27 cellular contexts compared by ENCODE assay signal in the genomic region with DNA sequence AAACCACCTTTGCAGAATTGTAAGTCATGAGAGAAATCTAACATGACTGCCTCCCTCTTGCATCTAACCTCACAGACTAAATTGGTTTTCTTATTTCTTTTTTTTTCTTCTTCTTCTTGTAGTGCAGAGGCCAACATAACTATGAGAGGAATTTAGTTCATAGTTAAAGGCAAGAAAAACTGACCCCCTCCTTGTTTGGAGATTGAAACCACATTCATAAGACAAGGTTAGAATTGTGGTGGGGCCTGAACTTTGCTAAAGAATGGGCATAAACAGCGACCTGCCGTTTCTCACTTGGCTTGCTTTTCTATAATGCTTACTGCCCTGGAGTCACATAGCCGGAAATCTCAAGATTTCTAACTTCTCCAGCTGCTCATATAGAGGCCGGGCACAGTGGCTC. TPM values are rescaled to one million over a fixed set of nuclear protein-coding genes. Genes with fewer than 3 reads are reported as not detected.
A peak's percentile ranks its signal among the peaks of the same experiment; 100 is the strongest.
DNase-seq lines count a peak whose midpoint lies in the region; ATAC-seq and TF ChIP-seq lines count a peak whose summit lies in the region.
"Had no signal": no experiment of that assay in that cellular context is flagged by ENCODE, and none has a peak within 500 bp of the region (broad histone marks: within the 10 kb centered on the region; RNA-seq: fewer than 3 reads in every experiment).

No MANE protein-coding gene starts in this region.

- no peak for ATAC-seq in CD8-positive, alpha-beta T cell
- ATAC-seq: K562; stimulated activated naive CD8-positive, alpha-beta T cell treated with anti-CD3 and anti-CD28 coated beads, Interleukin-15, Interleukin-2, amounts not matched to agents 100 U/mL and 50 U/mL, for 24 hours had no signal

- intact Hi-C loops in ovary (cut with DNase I) = loop anchor here in 1 of 4 donors (5.0 kb wide), 1 partner anchor 38 kb away; a partner anchor contains a TSS
- intact Hi-C loops in CD8-positive, alpha-beta T cell (cut with DNase I, micrococcal nuclease) = loop anchor here (5.0 kb wide), 4 partner anchors 388 to 1028 kb away; a partner anchor contains a TSS

- no peak overlapping the region for H3K4me3 Mint-ChIP-seq in CD8-positive, alpha-beta T cell
- H3K4me3 Mint-ChIP-seq: H9 had no signal

- no peak overlapping the region for H2AFZ ChIP-seq in OCI-LY1 (ENCODE audit: low read length)

- CTCF ChIA-PET in CD8-positive, alpha-beta T cell (lab: Charles Lee) = interaction anchor here (0.7 to 1.3 kb wide), 2 partner anchors 35 to 50 kb away, joined by 3 read pairs; no protein-coding TSS in a partner anchor

- no peaks in the 10 kb centered on the region for H3K79me2 ChIP-seq in OCI-LY1 (ENCODE audit: insufficient read depth, low read length)

- no peaks in the 10 kb centered on the region for H3K27me3 Mint-ChIP-seq in CD8-positive, alpha-beta T cell (ENCODE audit: low read depth)
- H3K27me3 Mint-ChIP-seq: activated B cell treated with CpG ODN at 0.5 μM for 24 hours had no signal

- POLR2A ChIA-PET in CD8-positive, alpha-beta T cell (lab: Charles Lee) = interaction anchor here (0.6 to 0.7 kb wide), 2 partner anchors 19 to 126 kb away, joined by 3 read pairs; a partner anchor contains a TSS

- peak; percentile 60 for DNase-seq in AG09309 (ENCODE audit: low read depth)
- peak; percentile 66 for DNase-seq in fibroblast of gingiva (ENCODE audit: low read depth)
- no peak for DNase-seq in ovary
- no peak for DNase-seq in CD8-positive, alpha-beta T cell
- DNase-seq in stimulated activated CD4-positive, alpha-beta T cell treated with anti-CD3 and anti-CD28 coated beads, Interleukin-1b, Interleukin-23, amount 100 ng/mL, for 48 hours = no peak
- DNase-seq in NCI-H446 treated with DMSO at 0.1 percent for 48 hours (lab: John Stamatoyannopoulos, UW) = no peak
- no peak for DNase-seq in occipital lobe (lab: John Stamatoyannopoulos, UW)
- DNase-seq: activated B cell treated with CpG ODN at 0.5 μM for 24 hours; activated CD4-positive, alpha-beta T cell treated with anti-CD3 and anti-CD28 coated beads, Interleukin-2, amount 50 U/mL, for 48 hours; activated gamma-delta T cell; adrenal gland; central memory CD4-positive, alpha-beta T cell; DMS 273 treated with DMSO at 0.1 percent for 48 hours; H9; hippocampal formation; NCI-H1436 treated with DMSO at 0.1 percent for 48 hours; NCI-H526 treated with DMSO at 0.1 percent for 48 hours; stimulated activated CD4-positive, alpha-beta T cell treated with anti-CD3 and anti-CD28 coated beads, Interleukin-4, amount 100 ng/mL, for 4 hours; stimulated activated naive CD8-positive, alpha-beta T cell treated with anti-CD3 and anti-CD28 coated beads, Interleukin-15, Interleukin-2, amounts not matched to agents 100 U/mL and 50 U/mL, for 24 hours; T1000; upper lobe of left lung had no signal

- peaks cover 13% of the 10 kb centered on the region for H3K36me3 Mint-ChIP-seq in CD8-positive, alpha-beta T cell

- H3F3A ChIP-seq in OCI-LY1 (ENCODE audit: insufficient read depth, low read length) = peaks cover 17% of the 10 kb centered on the region

- TF ChIP-seq CTCF in AG09309 (IDR thresholded peaks at IDR 0.05; ENCODE audit: control insufficient read depth, insufficient read depth, low read depth, low read length, missing control alignments) (no peak), OCI-LY1 (IDR thresholded peaks at IDR 0.05; ENCODE audit: low read length) (no peak), ovary (IDR thresholded peaks at IDR 0.05) (no peak)
- no peak for TF ChIP-seq CTCF in CD8-positive, alpha-beta T cell (IDR thresholded peaks at IDR 0.05)

- H3K4me1 Mint-ChIP-seq in CD8-positive, alpha-beta T cell (ENCODE audit: low read depth) = peaks cover 22% of the 10 kb centered on the region

- H4K20me1 ChIP-seq in OCI-LY1 (ENCODE audit: insufficient read depth, low read length) = no peaks in the 10 kb centered on the region

- no peak for TF ChIP-seq EP300 in ovary (IDR thresholded peaks at IDR 0.05)

- 8 to 19% (median 9%) methylated on average over 4 of the region's 4 CpGs for WGBS in ovary, 3 donors

- H3K27me3 ChIP-seq in OCI-LY1 (ENCODE audit: insufficient read depth, low read length) (no peaks in the 10 kb centered on the region), ovary (no peaks in the 10 kb centered on the region)
- H3K27me3 ChIP-seq in CD8-positive, alpha-beta T cell (ENCODE audit: insufficient read depth, low read length) = no peaks in the 10 kb centered on the region
- H3K27me3 ChIP-seq: adrenal gland; BLaER1 treated with 17β-estradiol and CSF1 and Interleukin-3, amounts not matched to agents 10 nM and 100 nM; neutrophil; spleen; upper lobe of left lung had no signal

- H3K36me3 ChIP-seq in OCI-LY1 (ENCODE audit: insufficient read depth, low read length) (peaks cover 20% of the 10 kb centered on the region), ovary (no peaks in the 10 kb centered on the region)
- peaks cover 9% of the 10 kb centered on the region for H3K36me3 ChIP-seq in CD8-positive, alpha-beta T cell (ENCODE audit: insufficient read depth, low read length)

- H3K9me3 Mint-ChIP-seq in CD8-positive, alpha-beta T cell = no peaks in the 10 kb centered on the region
- H3K9me3 Mint-ChIP-seq: activated B cell treated with CpG ODN at 0.5 μM for 24 hours, H9 had no signal

- H3K27ac Mint-ChIP-seq in CD8-positive, alpha-beta T cell = no peak overlapping the region
- H3K27ac Mint-ChIP-seq: H9 had no signal

- no peak overlapping the region for H3K4me3 ChIP-seq in AG09309 (ENCODE audit: control insufficient read depth, low read depth, low read length)
- H3K4me3 ChIP-seq in OCI-LY1 (ENCODE audit: low read depth, low read length, poor library complexity, severe bottlenecking) = no peak overlapping the region
- H3K4me3 ChIP-seq in ovary = no peak overlapping the region
- no peak overlapping the region for H3K4me3 ChIP-seq in CD8-positive, alpha-beta T cell (ENCODE audit: low read depth, low read length)
- H3K4me3 ChIP-seq: adrenal gland; BLaER1 treated with 17β-estradiol and CSF1 and Interleukin-3, amounts not matched to agents 10 nM and 100 nM; K562; spleen; upper lobe of left lung had no signal

- H3K4me1 ChIP-seq in OCI-LY1 (ENCODE audit: insufficient read depth, low read length, severe bottlenecking) = peaks cover 65% of the 10 kb centered on the region
- H3K4me1 ChIP-seq in ovary (ENCODE audit: insufficient read depth) = peaks cover 23% of the 10 kb centered on the region
- peaks cover 17% of the 10 kb centered on the region for H3K4me1 ChIP-seq in CD8-positive, alpha-beta T cell (ENCODE audit: insufficient read depth, low read length)

- H3K27ac ChIP-seq in OCI-LY1 (ENCODE audit: low read depth, low read length, poor library complexity, severe bottlenecking) = peak overlapping the region; percentile 84
- H3K27ac ChIP-seq in ovary = peak overlapping the region; percentile 14 to 74
- H3K27ac ChIP-seq in CD8-positive, alpha-beta T cell (ENCODE audit: low read depth, low read length) = no peak overlapping the region
- H3K27ac ChIP-seq: BLaER1 treated with 17β-estradiol and CSF1 and Interleukin-3, amounts not matched to agents 10 nM and 100 nM; epithelial cell of prostate; neutrophil had no signal

- H3K4me2 ChIP-seq in OCI-LY1 (ENCODE audit: low read length) = no peak overlapping the region

- TF ChIP-seq POLR2A in ovary (IDR thresholded peaks at IDR 0.05) = no peak

- H3K9me3 ChIP-seq in OCI-LY1 (ENCODE audit: low read length) = no peaks in the 10 kb centered on the region
- no peaks in the 10 kb centered on the region for H3K9me3 ChIP-seq in ovary
- H3K9me3 ChIP-seq in CD8-positive, alpha-beta T cell (ENCODE audit: low read length) = no peaks in the 10 kb centered on the region
- H3K9me3 ChIP-seq: adrenal gland; BLaER1 treated with 17β-estradiol and CSF1 and Interleukin-3, amounts not matched to agents 10 nM and 100 nM; neutrophil; spleen; upper lobe of left lung had no signal

- H3K9ac ChIP-seq in OCI-LY1 (ENCODE audit: low read length) = no peak overlapping the region; the same call in 1 of the 2 replicates

- no peaks in the 10 kb centered on the region for H3K9me2 ChIP-seq in OCI-LY1 (ENCODE audit: low read depth, low read length)

RNA-seq across cellular contexts. Expression of a gene that starts 2.4 kb away (rescaled TPM):
- total RNA-seq in ovary (10 to 100 TPM; 20.9 to 37.3 (median 30.2) TPM), occipital lobe (6.7 TPM)
- 10 to 100 TPM in 1 of 2 donors, 1 to 10 TPM in 1; 5.1 to 24.7 TPM for polyA plus RNA-seq in ovary
- 10 to 100 TPM; 35.7 to 42.0 TPM for total RNA-seq in CD8-positive, alpha-beta T cell

RNA-seq across cellular contexts. Expression of a gene that starts 19.3 kb away (rescaled TPM):
- total RNA-seq in ovary (1 to 10 TPM in 4 of 7 donors, under 1 TPM in 1, not detected in 2; 0.72 to 3.2 (median 1.9) TPM), occipital lobe (5.9 TPM)
- 1 to 10 TPM in 1 of 2 donors, under 1 TPM in 1; 0.40 to 1.7 TPM for polyA plus RNA-seq in ovary
- total RNA-seq in CD8-positive, alpha-beta T cell = 1 to 10 TPM; 1.1 to 1.5 TPM
- total RNA-seq: K562 had no signal
- polyA plus RNA-seq: K562 had no signal

RNA-seq across cellular contexts. Expression of a gene that starts 19.4 kb away (rescaled TPM):
- total RNA-seq in ovary (100 to 1,000 TPM; 137 to 563 (median 327) TPM), occipital lobe (3.4 TPM)
- 100 to 1,000 TPM; 240 to 283 TPM for polyA plus RNA-seq in ovary
- 10 to 100 TPM; 15.9 to 22.6 TPM for total RNA-seq in CD8-positive, alpha-beta T cell

RNA-seq across cellular contexts. Expression of a gene that starts 38.7 kb away (rescaled TPM):
- total RNA-seq in ovary (100 to 1,000 TPM in 2 of 7 donors, 10 to 100 TPM in 5; 42.4 to 118 (median 76.9) TPM), occipital lobe (49.9 TPM)
- 10 to 100 TPM; 35.3 to 63.5 TPM for polyA plus RNA-seq in ovary
- 10 to 100 TPM; 44.0 to 48.9 TPM for total RNA-seq in CD8-positive, alpha-beta T cell

RNA-seq across cellular contexts. Expression of a gene that starts 40.2 kb away (rescaled TPM):
- 10 to 100 TPM; 56.3 to 91.1 (median 70.2) TPM for total RNA-seq in ovary
- 10 to 100 TPM; 22.0 to 57.7 TPM for polyA plus RNA-seq in ovary
- total RNA-seq in CD8-positive, alpha-beta T cell = 10 to 100 TPM; 82.1 to 84.8 TPM
- 52.3 TPM for total RNA-seq in occipital lobe

Comparison
In these comparisons a context has a peak if more than half of its experiments do, and no peak if none do; other contexts are left out.
1. DNase-seq: peak in AG09309 (single experiment) and fibroblast of gingiva (single experiment); none in ovary (0 of 5), CD8-positive, alpha-beta T cell (0 of 7), stimulated activated CD4-positive, alpha-beta T cell treated with anti-CD3 and anti-CD28 coated beads, Interleukin-1b, Interleukin-23, amount 100 ng/mL, for 48 hours (single experiment), NCI-H446 treated with DMSO at 0.1 percent for 48 hours (single experiment) and occipital lobe (single experiment).
2. RNA of a gene that starts 19.4 kb away (total RNA-seq): 137 to 563 TPM in ovary; 15.9 to 22.6 TPM in CD8-positive, alpha-beta T cell and 3.4 TPM in occipital lobe (single experiment); every median in the first group is over 4 times any median in the second.